ENCODE assay signal across 8 cellular contexts in genomic region chr1:12153181-12153785, GRCh38. TPM values are rescaled to one million over a fixed set of nuclear protein-coding genes. Genes with fewer than 3 reads are reported as not detected.
DNase-seq lines count a peak whose midpoint lies in the region; ATAC-seq and TF ChIP-seq lines count a peak whose summit lies in the region.

No MANE protein-coding gene starts in this region.

- POLR2A ChIA-PET in CD4-positive, alpha-beta T cell (lab: Charles Lee): interaction anchor here (0.8 to 1.4 kb wide), 3 partner anchors 8 to 20 kb away, joined by 3 to 6 read pairs (median 4); partner anchors contain the start of gene TNFRSF1B

- 50 to 51% methylated on average over 13 of the region's 13 CpGs for WGBS in tibial nerve, 2 donors

- peak overlapping the region; percentile 38 for H3K27ac ChIP-seq in CD4-positive, alpha-beta T cell (ENCODE audit: low read depth, low read length)
- peak overlapping the region in 3 of 4 donors; percentile 58 to 73 (median 68) for H3K27ac ChIP-seq in tibial nerve

- peak; percentile 80 to 82 for TF ChIP-seq EP300 in tibial nerve (IDR thresholded peaks at IDR 0.05)

- H3K36me3 Mint-ChIP-seq in CD4-positive, alpha-beta T cell (ENCODE audit: low read depth): no peaks in the 10 kb centered on the region
- H3K36me3 Mint-ChIP-seq in activated T-helper 1 cell treated with anti-CD3 and anti-CD28 coated beads, Interleukin-12 subunit alpha, Interleukin-12 subunit beta, Interleukin-2, Interleukin-4 antibody, amounts not matched to agents 30 ng/mL and 10 ng/mL and 1 ng/mL, durations not matched to agents 14 hours and 24 hours and 36 hours (ENCODE audit: low read depth): peaks cover 18% of the 10 kb centered on the region

- H3K4me1 ChIP-seq in tibial nerve: peaks cover 0 to 45% (median 11%) of the 10 kb centered on the region in 4 donors

- H3K27ac Mint-ChIP-seq in CD4-positive, alpha-beta T cell: peak overlapping the region; percentile 96
- peak overlapping the region; percentile 50 for H3K27ac Mint-ChIP-seq in activated T-helper 1 cell treated with anti-CD3 and anti-CD28 coated beads, Interleukin-12 subunit alpha, Interleukin-12 subunit beta, Interleukin-2, Interleukin-4 antibody, amounts not matched to agents 30 ng/mL and 10 ng/mL and 1 ng/mL, durations not matched to agents 14 hours and 24 hours and 36 hours

- CTCF ChIA-PET in CD4-positive, alpha-beta T cell (lab: Charles Lee): interaction anchor here (1.6 kb wide), 1 partner anchor 11 kb away, joined by 3 read pairs; no protein-coding TSS in a partner anchor

- no peaks in the 10 kb centered on the region for H3K27me3 Mint-ChIP-seq in CD4-positive, alpha-beta T cell
- H3K27me3 Mint-ChIP-seq in activated T-helper 1 cell treated with anti-CD3 and anti-CD28 coated beads, Interleukin-12 subunit alpha, Interleukin-12 subunit beta, Interleukin-2, Interleukin-4 antibody, amounts not matched to agents 30 ng/mL and 10 ng/mL and 1 ng/mL, durations not matched to agents 14 hours and 24 hours and 36 hours (ENCODE audit: insufficient read depth): no peaks in the 10 kb centered on the region

- intact Hi-C loops in CD4-positive, alpha-beta T cell (cut with DNase I, micrococcal nuclease): no loop called here
- intact Hi-C loops in activated T-helper 1 cell treated with anti-CD3 and anti-CD28 coated beads, Interleukin-12 subunit alpha, Interleukin-12 subunit beta, Interleukin-2, Interleukin-4 antibody, amounts not matched to agents 30 ng/mL and 10 ng/mL and 1 ng/mL, durations not matched to agents 14 hours and 24 hours and 36 hours (cut with micrococcal nuclease): no loop called here

- no peaks in the 10 kb centered on the region for H3K27me3 ChIP-seq in CD4-positive, alpha-beta T cell (ENCODE audit: control insufficient read depth, insufficient read depth, low read length)
- H3K27me3 ChIP-seq in tibial nerve: no peaks in the 10 kb centered on the region

- H3K9me3 Mint-ChIP-seq in CD4-positive, alpha-beta T cell: no peaks in the 10 kb centered on the region
- H3K9me3 Mint-ChIP-seq in activated T-helper 1 cell treated with anti-CD3 and anti-CD28 coated beads, Interleukin-12 subunit alpha, Interleukin-12 subunit beta, Interleukin-2, Interleukin-4 antibody, amounts not matched to agents 30 ng/mL and 10 ng/mL and 1 ng/mL, durations not matched to agents 14 hours and 24 hours and 36 hours: peaks cover 14% of the 10 kb centered on the region

- peaks cover 86% of the 10 kb centered on the region for H3K4me1 Mint-ChIP-seq in CD4-positive, alpha-beta T cell (ENCODE audit: low read depth)
- H3K4me1 Mint-ChIP-seq in activated T-helper 1 cell treated with anti-CD3 and anti-CD28 coated beads, Interleukin-12 subunit alpha, Interleukin-12 subunit beta, Interleukin-2, Interleukin-4 antibody, amounts not matched to agents 30 ng/mL and 10 ng/mL and 1 ng/mL, durations not matched to agents 14 hours and 24 hours and 36 hours (ENCODE audit: low read depth): peaks cover 91% of the 10 kb centered on the region

- DNase-seq in CD4-positive, alpha-beta T cell: no peak
- no peak for DNase-seq in activated T-helper 1 cell treated with anti-CD3 and anti-CD28 coated beads, Interleukin-12 subunit alpha, Interleukin-12 subunit beta, Interleukin-2, Interleukin-4 antibody, amounts not matched to agents 30 ng/mL and 10 ng/mL and 1 ng/mL, durations not matched to agents 14 hours and 24 hours and 36 hours (ENCODE audit: low spot score)
- peak; percentile 98 for DNase-seq in hepatic stellate cell (ENCODE audit: low spot score)
- peak in 1 of 2 donors; percentile 69 for DNase-seq in tibial nerve (ENCODE audit: low spot score in 2 of 2)
- DNase-seq in HUDEP-2 (lab: John Stamatoyannopoulos, UW; ENCODE audit: unreplicated experiment in 76 of 76): no peak
- no peak for DNase-seq in NCI-H2227 (lab: John Stamatoyannopoulos, UW; ENCODE audit: unreplicated experiment)
- DNase-seq in T-helper 9 cell: no peak

- TF ChIP-seq POLR2A in tibial nerve (IDR thresholded peaks at IDR 0.05): peak in 1 of 2 donors; percentile 24

- peak; percentile 16 for ATAC-seq in CD4-positive, alpha-beta T cell (ENCODE audit: poor library complexity)
- peak; percentile 26 for ATAC-seq in HG03378 (IDR thresholded peaks at IDR 0.05; ENCODE audit: unreplicated experiment)

- H3K4me3 ChIP-seq in tibial nerve: no peak overlapping the region

- H3K4me3 Mint-ChIP-seq in CD4-positive, alpha-beta T cell: peak overlapping the region; percentile 16
- no peak overlapping the region for H3K4me3 Mint-ChIP-seq in activated T-helper 1 cell treated with anti-CD3 and anti-CD28 coated beads, Interleukin-12 subunit alpha, Interleukin-12 subunit beta, Interleukin-2, Interleukin-4 antibody, amounts not matched to agents 30 ng/mL and 10 ng/mL and 1 ng/mL, durations not matched to agents 14 hours and 24 hours and 36 hours

- H3K9me3 ChIP-seq in CD4-positive, alpha-beta T cell (ENCODE audit: control insufficient read depth, low read length): no peaks in the 10 kb centered on the region
- peaks cover 0 to 5% (median 0%) of the 10 kb centered on the region in 4 donors for H3K9me3 ChIP-seq in tibial nerve

- no peak for TF ChIP-seq CTCF in CD4-positive, alpha-beta T cell (IDR thresholded peaks at IDR 0.05)
- TF ChIP-seq CTCF in tibial nerve (IDR thresholded peaks at IDR 0.05): no peak

- H3K36me3 ChIP-seq in tibial nerve: no peaks in the 10 kb centered on the region

RNA-seq across cellular contexts. Expression of gene TNFRSF1B, which starts 13.5 kb away (rescaled TPM):
- total RNA-seq in CD4-positive, alpha-beta T cell: 10 to 100 TPM; 61.9 to 62.6 TPM
- 211 and 213 TPM in 2 replicates for total RNA-seq in activated T-helper 1 cell treated with anti-CD3 and anti-CD28 coated beads, Interleukin-12 subunit alpha, Interleukin-12 subunit beta, Interleukin-2, Interleukin-4 antibody, amounts not matched to agents 30 ng/mL and 10 ng/mL and 1 ng/mL, durations not matched to agents 14 hours and 24 hours and 36 hours
- total RNA-seq in tibial nerve: 10 to 100 TPM; 27.4 to 62.1 (median 43.5) TPM
